Comparison of ENCODE assay signal across 8 cellular contexts in genomic region chr1:27321813-27322568, GRCh38. TPM values are rescaled to one million over a fixed set of nuclear protein-coding genes. Genes with fewer than 3 reads are reported as not detected.
DNase-seq lines count a peak whose midpoint lies in the region; ATAC-seq and TF ChIP-seq lines count a peak whose summit lies in the region.

TSS of gene TMEM222 (plus strand) at chr1:27322163. CDS start at chr1:27322198, 35 bp downstream.

- peaks cover 53 to 56% (median 53%) of the 10 kb centered on the region in 3 donors for H3K4me1 Mint-ChIP-seq in T-cell

- H3K4me3 Mint-ChIP-seq in T-cell = peak within 1 kb of the TSS; percentile 91 to 95 (median 92)

- H2AFZ ChIP-seq in trophoblast cell (ENCODE audit: insufficient read depth, low read length, poor library complexity) = peak within 1 kb of the TSS; percentile 76

- H3K27me3 Mint-ChIP-seq in T-cell = peaks cover 3 to 12% of the 10 kb centered on the region in 2 donors

- H3K79me1 ChIP-seq in trophoblast cell (ENCODE audit: low read length) = peaks cover 4% of the 10 kb centered on the region

- H3K9ac ChIP-seq in trophoblast cell (ENCODE audit: low read length) = peak within 1 kb of the TSS; percentile 89

- H3K18ac ChIP-seq in trophoblast cell (ENCODE audit: low read length) = peak within 1 kb of the TSS; percentile 87

- POLR2A ChIA-PET in T-cell (lab: Charles Lee) = no interaction called here

- 1% methylated on average over 59 to 67 of the region's 67 CpGs for WGBS in adipose tissue, 3 donors
- no CpG with 5 or more reads among the region's 67 CpGs for WGBS in trophoblast cell (ENCODE audit: extremely low coverage, insufficient coverage, insufficient read length)
- 0% methylated on average over 16 to 42 of the region's 67 CpGs for WGBS in tibial nerve, 2 donors

- H3K27ac ChIP-seq in adipose tissue (ENCODE audit: low read depth, low read length) (peak within 1 kb of the TSS; percentile 80), cardiac muscle cell (peak within 1 kb of the TSS; percentile 91), trophoblast cell (ENCODE audit: low read depth, low read length) (peak within 1 kb of the TSS; percentile 87), tibial nerve (peak within 1 kb of the TSS in 3 of 4 donors; percentile 57 to 91 (median 90))

- in situ Hi-C loops in GM13977 (cut with MboI; ENCODE audit: low pct_unique_long_range_greater_than_20kb, low sequenced_read_pairs, unreplicated experiment) = no loop called here

- peak; percentile 26 to 47 for TF ChIP-seq POLR2A in tibial nerve (IDR thresholded peaks at IDR 0.05)

- no peak within 1 kb of the TSS for H3K23ac ChIP-seq in trophoblast cell (ENCODE audit: low read length)

- peak within 1 kb of the TSS; percentile 89 for H4K12ac ChIP-seq in trophoblast cell (ENCODE audit: low read depth, low read length)

- peak within 1 kb of the TSS; percentile 97 for H3K14ac ChIP-seq in trophoblast cell (ENCODE audit: low read length)

- ATAC-seq in HG02870 (IDR thresholded peaks at IDR 0.05; ENCODE audit: unreplicated experiment) (peak; percentile 94), T-cell (replicated peaks in 1 of 4) (peak; percentile 97)

- H3K36me3 Mint-ChIP-seq in T-cell = peaks cover 22% of the 10 kb centered on the region

- peak within 1 kb of the TSS; percentile 56 for H2BK120ac ChIP-seq in trophoblast cell (ENCODE audit: insufficient read depth, low read length, poor library complexity)

- H3K4me2 ChIP-seq in trophoblast cell (ENCODE audit: low read length) = peak within 1 kb of the TSS; percentile 83

- peak within 1 kb of the TSS; percentile 93 to 95 for H3K27ac Mint-ChIP-seq in T-cell

- H3K4ac ChIP-seq in trophoblast cell (ENCODE audit: low read depth, low read length) = peak within 1 kb of the TSS; percentile 97

- peak; percentile 95 to 98 for TF ChIP-seq EP300 in tibial nerve (IDR thresholded peaks at IDR 0.05)

- DNase-seq in GM13977 (ENCODE audit: low spot score) (peak; percentile 98), NCI-H146 (lab: John Stamatoyannopoulos, UW) (peak; percentile 92), T-cell (peak; percentile 93 to 98 (median 96)), cardiac muscle cell (ENCODE audit: low read depth in 1 of 2, low spot score in 1 of 2) (peak; percentile 98 to 99), trophoblast cell (peak; percentile 98), tibial nerve (ENCODE audit: low spot score in 2 of 2) (peak; percentile 91 to 92)

- H3K4me3 ChIP-seq in cardiac muscle cell (peak within 1 kb of the TSS; percentile 66), trophoblast cell (ENCODE audit: low read depth, low read length) (peak within 1 kb of the TSS; percentile 92), tibial nerve (peak within 1 kb of the TSS; percentile 71 to 89 (median 85))

- H3K9me3 ChIP-seq in cardiac muscle cell (ENCODE audit: low read depth) (no peaks in the 10 kb centered on the region), trophoblast cell (ENCODE audit: insufficient read depth, low read depth, low read length) (no peaks in the 10 kb centered on the region), tibial nerve (no peaks in the 10 kb centered on the region)

- no peak for TF ChIP-seq CTCF in GM13977 (IDR thresholded peaks at IDR 0.05; ENCODE audit: extremely low read depth, insufficient read depth, missing control alignments)
- TF ChIP-seq CTCF in cardiac muscle cell (IDR thresholded peaks at IDR 0.05; ENCODE audit: low read depth, low read length) = peak; percentile 13
- TF ChIP-seq CTCF in tibial nerve (IDR thresholded peaks at IDR 0.05) = peak; percentile 21 to 75 (median 38)

- CTCF ChIA-PET in T-cell (lab: Charles Lee) = interaction anchor here in 1 of 2 donors (1.5 kb wide), 1 partner anchor 11 kb away, joined by 5 read pairs; no protein-coding TSS in a partner anchor

- H4K8ac ChIP-seq in trophoblast cell (ENCODE audit: low read depth, low read length) = peak within 1 kb of the TSS; percentile 96

- H2BK12ac ChIP-seq in trophoblast cell (ENCODE audit: low read length) = peak within 1 kb of the TSS; percentile 16

- H3K4me1 ChIP-seq in cardiac muscle cell (ENCODE audit: low read depth) (peaks cover 19% of the 10 kb centered on the region), trophoblast cell (ENCODE audit: control insufficient read depth in 1 of 2, insufficient read depth in 2 of 2, low read length in 2 of 2) (peaks cover 10 to 11% of the 10 kb centered on the region in 2 experiments), tibial nerve (peaks cover 0 to 53% (median 18%) of the 10 kb centered on the region in 4 donors)

- H3K27me3 ChIP-seq in cardiac muscle cell (no peaks in the 10 kb centered on the region), trophoblast cell (ENCODE audit: insufficient read depth, low read length) (no peaks in the 10 kb centered on the region), tibial nerve (no peaks in the 10 kb centered on the region)

- H3K79me2 ChIP-seq in trophoblast cell (ENCODE audit: control insufficient read depth, insufficient read depth, low read length, poor library complexity) = peaks cover 11% of the 10 kb centered on the region

- H3K36me3 ChIP-seq in cardiac muscle cell = no peaks in the 10 kb centered on the region
- H3K36me3 ChIP-seq in trophoblast cell (ENCODE audit: control insufficient read depth in 1 of 2, insufficient read depth in 2 of 2, low read length in 2 of 2) = peaks cover 6 to 13% of the 10 kb centered on the region in 2 experiments
- peaks cover 0 to 23% (median 4%) of the 10 kb centered on the region in 3 donors for H3K36me3 ChIP-seq in tibial nerve

- H4K91ac ChIP-seq in trophoblast cell (ENCODE audit: low read depth, low read length) = peak within 1 kb of the TSS; percentile 93

- peak within 1 kb of the TSS; percentile 66 for H2BK5ac ChIP-seq in trophoblast cell (ENCODE audit: low read depth, low read length, poor library complexity)

- H3K9me3 Mint-ChIP-seq in T-cell = no peaks in the 10 kb centered on the region

- peak within 1 kb of the TSS; percentile 92 for H2AK5ac ChIP-seq in trophoblast cell (ENCODE audit: low read length)

RNA-seq across cellular contexts. Expression of gene TMEM222, which starts in this region (rescaled TPM):
- total RNA-seq in T-cell (10 to 100 TPM; 25.2 to 48.8 (median 43.7) TPM), cardiac muscle cell (32.1 and 39.6 TPM in 2 replicates), tibial nerve (10 to 100 TPM; 21.4 to 35.4 (median 27.5) TPM)
- polyA plus RNA-seq in adipose tissue (10 to 100 TPM; 27.1 to 44.9 (median 27.2) TPM), cardiac muscle cell (55.2 and 60.5 TPM in 2 replicates)
- polyA plus RNA-seq in trophoblast cell (2013) = 23.7 and 23.9 TPM in 2 replicates

Comparison
In these comparisons a context has a peak if more than half of its experiments do, and no peak if none do; other contexts are left out.
1. Peak in every context shown above with its lines: DNase-seq, ATAC-seq, H3K4me3 ChIP-seq and H3K27ac ChIP-seq.